8 cellular contexts compared by ENCODE assay signal in the genomic region with DNA sequence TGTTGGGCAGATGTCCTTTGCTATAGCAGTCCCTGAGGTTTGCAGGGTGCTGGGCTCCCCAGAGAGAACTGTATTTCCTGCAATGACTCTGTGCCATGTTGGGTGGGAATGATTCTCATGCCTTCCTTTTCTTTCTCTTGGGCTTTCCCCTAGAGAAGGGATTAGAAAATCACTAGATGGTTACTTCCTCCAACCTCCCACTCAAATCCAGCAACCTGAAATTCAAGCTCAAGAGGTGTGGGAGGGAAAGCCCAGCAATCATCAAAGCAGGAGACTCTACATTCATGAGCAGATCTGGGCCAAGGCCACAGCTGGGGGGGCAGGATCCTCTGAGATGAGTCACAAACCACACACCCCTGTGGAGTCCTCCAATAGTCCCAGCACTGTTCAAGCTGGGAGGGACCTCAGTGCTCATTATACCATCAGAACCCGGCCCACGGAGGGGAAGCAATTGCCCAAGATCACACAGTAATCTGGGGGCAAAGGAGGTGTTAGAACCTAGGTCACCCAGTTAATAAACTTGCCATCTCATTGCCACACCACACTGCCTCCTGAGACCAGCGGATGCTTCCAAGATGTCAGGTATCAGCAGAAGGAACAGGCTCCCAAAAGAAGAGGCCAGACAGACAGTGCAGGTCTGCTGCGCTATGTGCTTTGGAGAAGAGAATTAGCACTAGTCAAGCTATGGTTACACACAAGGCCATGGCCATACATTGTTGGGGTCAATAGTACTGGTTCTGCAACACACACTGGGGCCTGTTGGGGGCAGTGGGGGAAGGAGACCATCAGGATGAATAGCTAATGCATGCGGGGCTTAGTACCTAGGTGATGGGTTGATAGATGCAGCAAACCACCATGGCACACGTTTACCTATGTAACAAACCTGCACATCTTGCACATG.
A peak's percentile ranks its signal among the peaks of the same experiment; 100 is the strongest.
DNase-seq lines count a peak whose midpoint lies in the region; ATAC-seq lines count a peak whose summit lies in the region.

No MANE protein-coding gene starts in this region.

- H3K36me3 Mint-ChIP-seq in activated naive CD8-positive, alpha-beta T cell treated with anti-CD3 and anti-CD28 coated beads, Interleukin-2, amount 50 U/mL, for 24 hours (ENCODE audit: low read depth), result no peaks in the 10 kb centered on the region

- no peak overlapping the region for H3K4me3 Mint-ChIP-seq in activated naive CD8-positive, alpha-beta T cell treated with anti-CD3 and anti-CD28 coated beads, Interleukin-2, amount 50 U/mL, for 24 hours

- H3K9me3 Mint-ChIP-seq in activated naive CD8-positive, alpha-beta T cell treated with anti-CD3 and anti-CD28 coated beads, Interleukin-2, amount 50 U/mL, for 24 hours, result no peaks in the 10 kb centered on the region

- H3K27me3 Mint-ChIP-seq in activated naive CD8-positive, alpha-beta T cell treated with anti-CD3 and anti-CD28 coated beads, Interleukin-2, amount 50 U/mL, for 24 hours, result no peaks in the 10 kb centered on the region

- DNase-seq in DMS53 treated with DMSO at 0.1 percent for 48 hours (lab: John Stamatoyannopoulos, UW; ENCODE audit: unreplicated experiment) (peak; percentile 50), smooth muscle cell of the brain vasculature (ENCODE audit: low read depth, low spot score) (peak; percentile 33), NCI-H526 treated with DMSO at 0.1 percent for 48 hours (lab: John Stamatoyannopoulos, UW) (no peak)
- peak; percentile 11 for DNase-seq in activated naive CD8-positive, alpha-beta T cell treated with anti-CD3 and anti-CD28 coated beads, Interleukin-2, amount 50 U/mL, for 24 hours
- DNase-seq in activated effector memory CD4-positive, alpha-beta T cell treated with anti-CD3 and anti-CD28 coated beads, Interleukin-2, amount 50 U/mL, for 16 hours, result no peak

- ATAC-seq in GM19395 (IDR thresholded peaks at IDR 0.05; ENCODE audit: unreplicated experiment) (peak; percentile 86), HG03439 (IDR thresholded peaks at IDR 0.05; ENCODE audit: unreplicated experiment) (peak; percentile 60), GM18519 (IDR thresholded peaks at IDR 0.05; ENCODE audit: low FRiP score, unreplicated experiment) (no peak)
- peak; percentile 93 for ATAC-seq in activated naive CD8-positive, alpha-beta T cell treated with anti-CD3 and anti-CD28 coated beads, Interleukin-2, amount 50 U/mL, for 24 hours

- H3K4me1 Mint-ChIP-seq in activated naive CD8-positive, alpha-beta T cell treated with anti-CD3 and anti-CD28 coated beads, Interleukin-2, amount 50 U/mL, for 24 hours, result peaks cover 4% of the 10 kb centered on the region

- H3K27ac Mint-ChIP-seq in activated naive CD8-positive, alpha-beta T cell treated with anti-CD3 and anti-CD28 coated beads, Interleukin-2, amount 50 U/mL, for 24 hours, result no peak overlapping the region

Comparison
In these comparisons a context has a peak if more than half of its experiments do, and no peak if none do; other contexts are left out.
1. DNase-seq: peak in DMS53 treated with DMSO at 0.1 percent for 48 hours (single experiment), activated naive CD8-positive, alpha-beta T cell treated with anti-CD3 and anti-CD28 coated beads, Interleukin-2, amount 50 U/mL, for 24 hours (single experiment) and smooth muscle cell of the brain vasculature (single experiment); none in activated effector memory CD4-positive, alpha-beta T cell treated with anti-CD3 and anti-CD28 coated beads, Interleukin-2, amount 50 U/mL, for 16 hours (single experiment) and NCI-H526 treated with DMSO at 0.1 percent for 48 hours (single experiment).